In genomic region chr1:145858238-145858936, GRCh38 we compare ENCODE assay signal across 8 cellular contexts. TPM values are rescaled to one million over a fixed set of nuclear protein-coding genes. Genes with fewer than 3 reads are reported as not detected.
A peak's percentile ranks its signal among the peaks of the same experiment; 100 is the strongest.
DNase-seq lines count a peak whose midpoint lies in the region; ATAC-seq and TF ChIP-seq lines count a peak whose summit lies in the region.

No MANE protein-coding gene starts in this region.

- H3K9me3 ChIP-seq in DOHH2 (ENCODE audit: control insufficient read depth, insufficient read depth, low read length) (no peaks in the 10 kb centered on the region), OCI-LY7 (ENCODE audit: low read length) (no peaks in the 10 kb centered on the region), gastroesophageal sphincter (no peaks in the 10 kb centered on the region), uterus (no peaks in the 10 kb centered on the region)

- no peak for TF ChIP-seq POLR2A in gastroesophageal sphincter (IDR thresholded peaks at IDR 0.05)
- TF ChIP-seq POLR2A in uterus (IDR thresholded peaks at IDR 0.05): no peak

- peak overlapping the region; percentile 94 for H3K4me3 Mint-ChIP-seq in osteocyte (ENCODE audit: unreplicated experiment)

- H3K27ac ChIP-seq in DOHH2 (ENCODE audit: low read depth, low read length) (peak overlapping the region; percentile 41), OCI-LY7 (ENCODE audit: low read depth, low read length, poor library complexity, severe bottlenecking) (peak overlapping the region; percentile 68), gastroesophageal sphincter (peak overlapping the region; percentile 75 to 95 (median 89)), uterus (peak overlapping the region; percentile 93 to 95)

- peak overlapping the region; percentile 95 for H3K27ac Mint-ChIP-seq in osteocyte (ENCODE audit: unreplicated experiment)

- peak; percentile 18 for ATAC-seq in HG02759 (IDR thresholded peaks at IDR 0.05; ENCODE audit: unreplicated experiment)
- peak; percentile 8 for ATAC-seq in gastroesophageal sphincter

- POLR2A ChIA-PET in OCI-LY7 (lab: Charles Lee): interaction anchor here (0.6 to 4.6 kb wide), 25 partner anchors 8 to 181 kb away, joined by 3 to 65 read pairs (median 4); partner anchors contain the start of genes ANKRD34A, LIX1L, NUDT17 and PEX11B

- no TSS peak for BruUV-seq in OCI-LY7 (replicated peaks; lab: Mats Ljungman, UMichigan)

- TF ChIP-seq EP300 in gastroesophageal sphincter (IDR thresholded peaks at IDR 0.05): no peak

- H3K36me3 ChIP-seq in DOHH2 (ENCODE audit: control insufficient read depth, low read length) (peaks cover 8% of the 10 kb centered on the region), OCI-LY7 (ENCODE audit: insufficient read depth, low read length) (peaks cover 34% of the 10 kb centered on the region; the same call in 1 of the 2 replicates), gastroesophageal sphincter (peaks cover 0 to 37% of the 10 kb centered on the region in 2 donors), uterus (no peaks in the 10 kb centered on the region)

- H3K9me3 Mint-ChIP-seq in osteocyte (ENCODE audit: unreplicated experiment): no peaks in the 10 kb centered on the region

- H3K9me2 ChIP-seq in DOHH2 (replicated peaks; ENCODE audit: control insufficient read depth, low read length) (no peaks in the 10 kb centered on the region), OCI-LY7 (ENCODE audit: insufficient read depth, low read length) (no peaks in the 10 kb centered on the region)

- peaks cover 5% of the 10 kb centered on the region; the same call in 1 of the 2 replicates for H3F3A ChIP-seq in DOHH2 (ENCODE audit: control insufficient read depth, insufficient read depth)

- peaks cover 14% of the 10 kb centered on the region for H3K4me1 Mint-ChIP-seq in osteocyte (ENCODE audit: unreplicated experiment)

- CTCF ChIA-PET in OCI-LY7 (lab: Charles Lee; ENCODE audit: unreplicated experiment): interaction anchor here (0.9 to 3.4 kb wide), 5 partner anchors 8 to 118 kb away, joined by 4 to 44 read pairs (median 4); partner anchors contain the start of genes LIX1L and NUDT17

- peaks cover 2% of the 10 kb centered on the region for H3K27me3 Mint-ChIP-seq in osteocyte (ENCODE audit: unreplicated experiment)

- TF ChIP-seq CTCF in DOHH2 (IDR thresholded peaks at IDR 0.05; ENCODE audit: low read depth, low read length, poor library complexity, severe bottlenecking): no peak
- TF ChIP-seq CTCF in OCI-LY7 (conservative IDR thresholded peaks at IDR 0.05; ENCODE audit: low read length): no peak
- TF ChIP-seq CTCF in gastroesophageal sphincter (IDR thresholded peaks at IDR 0.05): no peak
- TF ChIP-seq CTCF in osteocyte (IDR thresholded peaks at IDR 0.05): no peak
- peak in 1 of 4 experiments; percentile 9 for TF ChIP-seq CTCF in uterus (IDR thresholded peaks at IDR 0.05)

- DNase-seq in OCI-LY7 (ENCODE audit: low spot score) (peak; percentile 83), osteocyte (ENCODE audit: extremely low spot score, unreplicated experiment) (no peak), uterus (peak; percentile 61 to 67), SKM-1 (lab: John Stamatoyannopoulos, UW; ENCODE audit: unreplicated experiment) (no peak)
- DNase-seq in activated effector memory CD4-positive, alpha-beta T cell treated with anti-CD3 and anti-CD28 coated beads, Interleukin-2, amount 50 U/mL, for 16 hours: peak; percentile 82

- H3K4me2 ChIP-seq in DOHH2 (ENCODE audit: low read length): peak overlapping the region; percentile 78
- H3K4me2 ChIP-seq in OCI-LY7 (ENCODE audit: low read length): peak overlapping the region; percentile 83

- H3K79me2 ChIP-seq in DOHH2 (ENCODE audit: control insufficient read depth, low read length) (0 out of 2 replicates have a peak, but pooled peaks cover 3% of the 10 kb centered on the region), OCI-LY7 (ENCODE audit: insufficient read depth, low read depth, low read length) (no peaks in the 10 kb centered on the region)

- H3K36me3 Mint-ChIP-seq in osteocyte (ENCODE audit: unreplicated experiment): peaks cover 20% of the 10 kb centered on the region

- peak overlapping the region; percentile 98 for H2AFZ ChIP-seq in OCI-LY7 (ENCODE audit: low read length)

- H3K27me3 ChIP-seq in DOHH2 (ENCODE audit: control insufficient read depth, low read length) (peaks cover 3% of the 10 kb centered on the region), gastroesophageal sphincter (no peaks in the 10 kb centered on the region), uterus (no peaks in the 10 kb centered on the region)

- H3K4me1 ChIP-seq in DOHH2 (ENCODE audit: control insufficient read depth, low read length): peaks cover 13% of the 10 kb centered on the region
- H3K4me1 ChIP-seq in OCI-LY7 (ENCODE audit: insufficient read depth, low read length, poor library complexity, severe bottlenecking): peaks cover 13% of the 10 kb centered on the region
- H3K4me1 ChIP-seq in gastroesophageal sphincter: peaks cover 3 to 30% (median 5%) of the 10 kb centered on the region in 3 donors
- peaks cover 0 to 6% of the 10 kb centered on the region in 2 donors for H3K4me1 ChIP-seq in uterus

- H4K20me1 ChIP-seq in DOHH2 (ENCODE audit: control insufficient read depth, insufficient read depth, low read depth, low read length): no peaks in the 10 kb centered on the region
- H4K20me1 ChIP-seq in OCI-LY7 (ENCODE audit: insufficient read depth, low read length): no peaks in the 10 kb centered on the region

- intact Hi-C loops in OCI-LY7 (cut with micrococcal nuclease; ENCODE audit: unreplicated experiment) (loop anchor here (2.0 kb wide), 4 partner anchors 30 to 154 kb away; partner anchors contain the start of genes ITGA10 and LIX1L), uterus (cut with DNase I; ENCODE audit: low total_unique reads) (no loop called here)

- WGBS in gastroesophageal sphincter (ENCODE audit: low coverage in 1 of 2), 2 donors: 0 to 1% methylated on average over 11 to 18 of the region's 41 CpGs

- H3K4me3 ChIP-seq in DOHH2 (ENCODE audit: low read length) (peak overlapping the region; percentile 89), OCI-LY7 (ENCODE audit: low read depth, low read length, poor library complexity, severe bottlenecking) (peak overlapping the region; percentile 84), gastroesophageal sphincter (peak overlapping the region; percentile 85 to 89), uterus (peak overlapping the region; percentile 77 to 95)

RNA-seq across cellular contexts. Expression of gene PIAS3, which starts 0.5 kb away (rescaled TPM):
- total RNA-seq in OCI-LY7 (2014; rRNA removed; shearing (Covaris generic)): 7.8 and 9.4 TPM in 2 replicates
- total RNA-seq in OCI-LY7 (2022) (28.1 and 32.8 TPM in 2 replicates), gastroesophageal sphincter (10 to 100 TPM; 14.0 to 26.0 (median 19.2) TPM), osteocyte (47.0 and 48.7 TPM in 2 replicates), uterus (10 to 100 TPM; 10.2 to 88.6 (median 24.5) TPM)

RNA-seq across cellular contexts. Expression of gene NUDT17, which starts 13.0 kb away (rescaled TPM):
- 10.8 and 16.9 TPM in 2 replicates for total RNA-seq in OCI-LY7 (2014; rRNA removed; shearing (Covaris generic))
- total RNA-seq in OCI-LY7 (2022) (39.3 and 39.4 TPM in 2 replicates), gastroesophageal sphincter (1 to 10 TPM in 3 of 4 donors, under 1 TPM in 1; 0.40 to 3.5 (median 2.2) TPM), osteocyte (2.4 and 4.3 TPM in 2 replicates), uterus (1 to 10 TPM in 3 of 4 donors, not detected in 1; 2.5 to 5.6 (median 4.7) TPM)

RNA-seq across cellular contexts. Expression of gene ANKRD35, which starts 27.3 kb away (rescaled TPM):
- total RNA-seq in OCI-LY7 (2014; rRNA removed; shearing (Covaris generic)): not detected in 2 replicates
- not detected in 2 replicates for total RNA-seq in OCI-LY7 (2022)
- 10 to 100 TPM in 1 of 4 donors, 1 to 10 TPM in 3; 5.2 to 13.7 (median 7.9) TPM for total RNA-seq in gastroesophageal sphincter
- not detected in 2 replicates for total RNA-seq in osteocyte
- 1 to 10 TPM in 3 of 4 donors, under 1 TPM in 1; 0.77 to 8.8 (median 5.4) TPM for total RNA-seq in uterus

RNA-seq across cellular contexts. Expression of gene POLR3C, which starts 34.4 kb away (rescaled TPM):
- total RNA-seq in OCI-LY7 (2014; rRNA removed; shearing (Covaris generic)): 48.9 and 57.1 TPM in 2 replicates
- total RNA-seq in OCI-LY7 (2022): 78.8 and 80.0 TPM in 2 replicates
- 10 to 100 TPM; 24.8 to 37.7 (median 29.9) TPM for total RNA-seq in gastroesophageal sphincter
- 33.4 and 37.0 TPM in 2 replicates for total RNA-seq in osteocyte
- 10 to 100 TPM; 36.0 to 49.2 (median 42.2) TPM for total RNA-seq in uterus

RNA-seq across cellular contexts. Expression of gene RNF115, which starts 34.5 kb away (rescaled TPM):
- 14.7 and 14.8 TPM in 2 replicates for total RNA-seq in OCI-LY7 (2014; rRNA removed; shearing (Covaris generic))
- total RNA-seq in OCI-LY7 (2022) (23.9 and 24.0 TPM in 2 replicates), gastroesophageal sphincter (10 to 100 TPM; 34.3 to 54.9 (median 39.9) TPM), osteocyte (15.9 and 16.6 TPM in 2 replicates), uterus (10 to 100 TPM; 18.8 to 33.4 (median 27.8) TPM)

Comparison
In these comparisons a context has a peak if more than half of its experiments do, and no peak if none do; other contexts are left out.
1. H3K27ac ChIP-seq: peak in every context shown above with its lines; median percentile 94 in uterus; 89 in gastroesophageal sphincter; 68 in OCI-LY7; 41 in DOHH2.
2. DNase-seq: peak in OCI-LY7 (single experiment), activated effector memory CD4-positive, alpha-beta T cell treated with anti-CD3 and anti-CD28 coated beads, Interleukin-2, amount 50 U/mL, for 16 hours (single experiment) and uterus (2 of 2); none in osteocyte (single experiment) and SKM-1 (single experiment).
3. Peak in every context shown above with its lines, with median percentiles within 50 percentile points of each other: H3K4me3 ChIP-seq.